Comparison of ENCODE assay signal across 9 cellular contexts in genomic region chr17:48647103-48647963, GRCh38. TPM values are rescaled to one million over a fixed set of nuclear protein-coding genes. Genes with fewer than 3 reads are reported as not detected.
DNase-seq lines count a peak whose midpoint lies in the region; ATAC-seq, FAIRE-seq and TF ChIP-seq lines count a peak whose summit lies in the region.
"Had no signal": no experiment of that assay in that cellular context is flagged by ENCODE, and none has a peak within 500 bp of the region (broad histone marks: within the 10 kb centered on the region; RNA-seq: fewer than 3 reads in every experiment).

No MANE protein-coding gene starts in this region.

- no peaks in the 10 kb centered on the region for H3K4me1 ChIP-seq in ACC112 (ENCODE audit: control insufficient read depth, insufficient read depth, low read length, unreplicated experiment)
- H3K4me1 ChIP-seq in right lobe of liver = no peaks in the 10 kb centered on the region

- H3K27ac Mint-ChIP-seq in activated T-helper 17 cell treated with anti-CD3 and anti-CD28 coated beads, Interleukin-2, amount 50 U/mL, for 72 hours = no peak overlapping the region

- WGBS in right lobe of liver (ENCODE audit: insufficient coverage, low coverage, low lambda C conversion rate, missing lambda C conversion rate) = 2% methylated on average over 18 of the region's 30 CpGs

- H3K27me3 Mint-ChIP-seq in activated T-helper 17 cell treated with anti-CD3 and anti-CD28 coated beads, Interleukin-2, amount 50 U/mL, for 72 hours = peaks cover 62% of the 10 kb centered on the region

- no peak for FAIRE-seq in urothelium cell line (lab: Jason Lieb, UNC)
- FAIRE-seq: endometrium had no signal

- intact Hi-C loops in right lobe of liver (cut with DNase I) = no loop called here

- ATAC-seq in GM21447 (IDR thresholded peaks at IDR 0.05; ENCODE audit: unreplicated experiment) (peak; percentile 23), right lobe of liver (peak in 2 of 4 donors; percentile 37 to 40), HG03045 (IDR thresholded peaks at IDR 0.05; ENCODE audit: unreplicated experiment) (no peak)
- ATAC-seq in activated T-helper 17 cell treated with anti-CD3 and anti-CD28 coated beads, Interleukin-2, amount 50 U/mL, for 72 hours (replicated peaks) = peak; percentile 9

- H3K36me3 ChIP-seq in ACC112 (ENCODE audit: insufficient read depth, low read length) (no peaks in the 10 kb centered on the region), right lobe of liver (no peaks in the 10 kb centered on the region)

- TF ChIP-seq CTCF in right lobe of liver (IDR thresholded peaks at IDR 0.05) = no peak

- H3K4me3 ChIP-seq in ACC112 (ENCODE audit: low read depth, low read length) (peak overlapping the region; percentile 78), right lobe of liver (peak overlapping the region in 2 of 3 donors; percentile 14 to 21)

- no peak overlapping the region for H2AFZ ChIP-seq in ACC112 (ENCODE audit: low read length, unreplicated experiment)

- no peaks in the 10 kb centered on the region for H3K36me3 Mint-ChIP-seq in activated T-helper 17 cell treated with anti-CD3 and anti-CD28 coated beads, Interleukin-2, amount 50 U/mL, for 72 hours (ENCODE audit: low read depth)

- TF ChIP-seq POLR2A in right lobe of liver (IDR thresholded peaks at IDR 0.05) = no peak

- no peaks in the 10 kb centered on the region for H3K9me3 Mint-ChIP-seq in activated T-helper 17 cell treated with anti-CD3 and anti-CD28 coated beads, Interleukin-2, amount 50 U/mL, for 72 hours

- no peak overlapping the region for H3K27ac ChIP-seq in ACC112 (ENCODE audit: low read depth, low read length)
- no peak overlapping the region for H3K27ac ChIP-seq in right lobe of liver

- H3K27me3 ChIP-seq in ACC112 (ENCODE audit: insufficient read depth, low read length) (peaks cover 82% of the 10 kb centered on the region), right lobe of liver (peaks cover 14 to 32% of the 10 kb centered on the region in 2 donors)

- DNase-seq in right lobe of liver = no peak
- DNase-seq in urothelium cell line (ENCODE audit: low spot score) = peak; percentile 60
- DNase-seq in DMS 273 treated with DMSO at 0.1 percent for 48 hours (lab: John Stamatoyannopoulos, UW) = no peak
- DNase-seq in activated gamma-delta T cell (lab: John Stamatoyannopoulos, UW) = no peak

- no peaks in the 10 kb centered on the region for H3K79me2 ChIP-seq in ACC112 (ENCODE audit: control insufficient read depth, insufficient read depth, low read length, unreplicated experiment)

- peaks cover 6% of the 10 kb centered on the region for H3K4me1 Mint-ChIP-seq in activated T-helper 17 cell treated with anti-CD3 and anti-CD28 coated beads, Interleukin-2, amount 50 U/mL, for 72 hours

- H3K4me3 Mint-ChIP-seq in activated T-helper 17 cell treated with anti-CD3 and anti-CD28 coated beads, Interleukin-2, amount 50 U/mL, for 72 hours = peak overlapping the region; percentile 72

- H3K9me3 ChIP-seq in right lobe of liver = no peaks in the 10 kb centered on the region

RNA-seq across cellular contexts. Expression of gene HOXB9, which starts 21.2 kb away (rescaled TPM):
- total RNA-seq in activated T-helper 17 cell treated with anti-CD3 and anti-CD28 coated beads, Interleukin-2, amount 50 U/mL, for 72 hours = under 1 TPM; 0.40 to 0.58 TPM
- total RNA-seq in right lobe of liver = not detected

RNA-seq across cellular contexts. Expression of gene HOXB8, which starts 32.2 kb away (rescaled TPM):
- not detected for total RNA-seq in activated T-helper 17 cell treated with anti-CD3 and anti-CD28 coated beads, Interleukin-2, amount 50 U/mL, for 72 hours
- not detected for total RNA-seq in right lobe of liver

RNA-seq across cellular contexts. Expression of gene HOXB7, which starts 36.5 kb away (rescaled TPM):
- under 1 TPM in 1 of 2 donors, not detected in 1; 0.95 TPM for total RNA-seq in activated T-helper 17 cell treated with anti-CD3 and anti-CD28 coated beads, Interleukin-2, amount 50 U/mL, for 72 hours
- under 1 TPM in 4 of 6 experiments, not detected in 2; 0.16 to 0.79 (median 0.30) TPM for total RNA-seq in right lobe of liver

RNA-seq across cellular contexts. Expression of gene HOXB6, which starts 42.5 kb away (rescaled TPM):
- total RNA-seq in activated T-helper 17 cell treated with anti-CD3 and anti-CD28 coated beads, Interleukin-2, amount 50 U/mL, for 72 hours = under 1 TPM; 0.37 to 0.39 TPM
- under 1 TPM; 0.18 to 0.83 (median 0.56) TPM for total RNA-seq in right lobe of liver

RNA-seq across cellular contexts. Expression of gene HOXB5, which starts 53.8 kb away (rescaled TPM):
- total RNA-seq in activated T-helper 17 cell treated with anti-CD3 and anti-CD28 coated beads, Interleukin-2, amount 50 U/mL, for 72 hours = not detected
- total RNA-seq in right lobe of liver = under 1 TPM in 5 of 6 experiments, not detected in 1; 0.11 to 0.29 (median 0.19) TPM
